In the genomic region with DNA sequence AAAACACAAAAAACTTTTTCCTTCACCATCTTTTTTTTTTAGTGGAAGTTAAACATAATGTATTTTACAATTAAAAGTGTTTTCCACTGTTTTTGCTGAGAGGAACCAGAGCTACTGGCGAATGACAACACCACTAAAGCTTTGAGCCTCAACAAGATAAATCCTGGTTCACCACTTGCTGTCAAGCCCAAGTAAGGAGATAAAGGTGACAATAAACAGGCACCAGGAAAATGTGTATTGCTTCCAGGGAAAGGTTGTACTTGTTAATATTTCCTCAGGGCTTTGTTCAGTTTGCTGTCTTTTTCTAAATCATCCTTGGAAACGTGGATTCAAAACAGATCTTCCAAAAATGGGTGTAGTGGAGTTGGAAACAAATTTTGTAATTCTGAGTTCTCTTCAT, we compare ENCODE assay signal across 8 cellular contexts.
"Had no signal": no experiment of that assay in that cellular context is flagged by ENCODE, and none has a peak within 500 bp of the region (broad histone marks: within the 10 kb centered on the region; RNA-seq: fewer than 3 reads in every experiment).

No MANE protein-coding gene starts in this region.

- H2AFZ ChIP-seq: GM23248 had no signal

- H3K27ac ChIP-seq: GM23248, HL-60 had no signal

- H3K36me3 ChIP-seq: HAP-1 had no signal

- DNase-seq: GM23248, GOT3, H7, HFFc6 had no signal

- H3K9ac ChIP-seq: GM23248 had no signal

- H3K9me3 ChIP-seq: HAP-1 had no signal

- ATAC-seq: HCT116, HepG2 had no signal

- H3K4me3 ChIP-seq: GM23248, HAP-1 had no signal
